7 cellular contexts compared by ENCODE assay signal in the genomic region with DNA sequence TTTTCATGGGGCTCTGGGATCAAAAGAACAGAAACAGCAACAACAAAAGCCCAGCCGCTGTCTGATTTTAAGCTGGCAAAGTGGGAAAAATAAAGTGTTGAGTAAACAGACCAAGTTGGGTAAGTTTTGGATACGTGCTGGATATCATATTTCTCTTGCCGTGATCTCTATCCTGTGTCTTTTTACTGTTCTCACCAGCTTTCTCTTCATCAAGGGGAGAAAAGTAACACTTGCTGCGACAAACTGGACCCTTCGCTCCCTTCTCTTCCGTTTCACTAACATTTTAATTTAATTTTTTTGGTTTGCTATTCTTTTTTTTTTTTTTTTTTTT. TPM values are rescaled to one million over a fixed set of nuclear protein-coding genes. Genes with fewer than 3 reads are reported as not detected.
DNase-seq lines count a peak whose midpoint lies in the region; ATAC-seq, FAIRE-seq and TF ChIP-seq lines count a peak whose summit lies in the region.

No MANE protein-coding gene starts in this region.

- no peak for TF ChIP-seq CTCF in HEK293 (tag by site-specific recombination; IDR thresholded peaks at IDR 0.05)
- no peak for TF ChIP-seq CTCF in WI38 (IDR thresholded peaks at IDR 0.05; ENCODE audit: low read depth, low read length)

- FAIRE-seq in small intestine (lab: Jason Lieb, UNC), result no peak

- DNase-seq in left ventricle myocardium superior (no peak), small intestine (no peak), superior temporal gyrus (ENCODE audit: extremely low spot score) (no peak), amniotic stem cell (lab: John Stamatoyannopoulos, UW) (no peak)

- no peaks in the 10 kb centered on the region for H3K36me3 ChIP-seq in HEK293 (ENCODE audit: control insufficient read depth in 2 of 2, insufficient read depth in 1 of 2, low read length in 2 of 2)
- H3K36me3 ChIP-seq in small intestine (ENCODE audit: control insufficient read depth in 2 of 2, insufficient read depth in 2 of 2, low read length in 2 of 2), result no peaks in the 10 kb centered on the region

- H3K4me1 ChIP-seq in HEK293 (ENCODE audit: control insufficient read depth, insufficient read depth, low read length), result no peaks in the 10 kb centered on the region
- H3K4me1 ChIP-seq in small intestine (ENCODE audit: control insufficient read depth in 2 of 2, insufficient read depth in 1 of 2, low read depth in 1 of 2, low read length in 1 of 2), result peaks cover 0 to 3% of the 10 kb centered on the region in 2 donors

- no peaks in the 10 kb centered on the region for H3K27me3 ChIP-seq in small intestine (ENCODE audit: control insufficient read depth in 2 of 2, insufficient read depth in 2 of 2, low read length in 2 of 2)

- CTCF ChIA-PET in HEK293 (lab: Yijun Ruan, JAX), result interaction anchor here (0.7 kb wide), 1 partner anchor 97 kb away, joined by 4 read pairs; no protein-coding TSS in a partner anchor

- POLR2A ChIA-PET in HEK293 (lab: Yijun Ruan, JAX), result interaction anchor here (0.6 to 1.2 kb wide), 11 partner anchors 33 to 1392 kb away, joined by 3 to 7 read pairs (median 4); a partner anchor contains a TSS

- peak; percentile 9 for ATAC-seq in left ventricle myocardium superior
- ATAC-seq in GM19452 (IDR thresholded peaks at IDR 0.05; ENCODE audit: unreplicated experiment), result no peak

- no peaks in the 10 kb centered on the region for H3K9me3 ChIP-seq in HEK293 (ENCODE audit: control insufficient read depth, insufficient read depth, low read depth, low read length)
- H3K9me3 ChIP-seq in small intestine (ENCODE audit: control insufficient read depth, low read depth), result no peaks in the 10 kb centered on the region

- intact Hi-C loops in left ventricle myocardium superior (cut with micrococcal nuclease), result no loop called here

- WGBS in small intestine, 3 donors, result 4 to 17% (median 11%) methylated on average over 6 of the region's 6 CpGs

- H3K4me3 ChIP-seq in HEK293 (ENCODE audit: low read depth, low read length), result peak overlapping the region; percentile 54
- H3K4me3 ChIP-seq in WI38 (ENCODE audit: low read depth, low read length), result peak overlapping the region; percentile 64
- peak overlapping the region in 1 of 2 donors; percentile 45 for H3K4me3 ChIP-seq in small intestine (ENCODE audit: low read depth in 1 of 2, low read length in 2 of 2)

- peak overlapping the region; percentile 36; the same call in 1 of the 2 replicates for H3K27ac ChIP-seq in HEK293 (ENCODE audit: extremely low read depth, low read depth, low read length)
- H3K27ac ChIP-seq in small intestine (ENCODE audit: low read depth in 1 of 2, low read length in 1 of 2), result peak overlapping the region; percentile 7 to 80

TF ChIP-seq in HEK293, 187 proteins besides CTCF, POLR2A, EP300 and RAD21:
- TF ChIP-seq ZNF341 (tag by site-specific recombination; IDR thresholded peaks at IDR 0.05; ENCODE audit: low read depth) (no peak), PRDM1 (tag by site-specific recombination; IDR thresholded peaks at IDR 0.05) (peak; percentile 31; the same call in 1 of the 2 replicates), ZNF624 (tag by site-specific recombination; IDR thresholded peaks at IDR 0.05) (no peak), ZNF660 (tag by site-specific recombination; IDR thresholded peaks at IDR 0.05) (no peak), ZNF530 (tag by site-specific recombination; IDR thresholded peaks at IDR 0.05; ENCODE audit: low read depth) (no peak)
- TF ChIP-seq, protein P1, sequence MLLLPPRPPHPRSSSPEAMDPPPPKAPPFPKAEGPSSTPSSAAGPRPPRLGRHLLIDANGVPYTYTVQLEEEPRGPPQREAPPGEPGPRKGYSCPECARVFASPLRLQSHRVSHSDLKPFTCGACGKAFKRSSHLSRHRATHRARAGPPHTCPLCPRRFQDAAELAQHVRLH (tag by site-specific recombination; IDR thresholded peaks at IDR 0.05), result no peak
- TF ChIP-seq, protein P2, sequence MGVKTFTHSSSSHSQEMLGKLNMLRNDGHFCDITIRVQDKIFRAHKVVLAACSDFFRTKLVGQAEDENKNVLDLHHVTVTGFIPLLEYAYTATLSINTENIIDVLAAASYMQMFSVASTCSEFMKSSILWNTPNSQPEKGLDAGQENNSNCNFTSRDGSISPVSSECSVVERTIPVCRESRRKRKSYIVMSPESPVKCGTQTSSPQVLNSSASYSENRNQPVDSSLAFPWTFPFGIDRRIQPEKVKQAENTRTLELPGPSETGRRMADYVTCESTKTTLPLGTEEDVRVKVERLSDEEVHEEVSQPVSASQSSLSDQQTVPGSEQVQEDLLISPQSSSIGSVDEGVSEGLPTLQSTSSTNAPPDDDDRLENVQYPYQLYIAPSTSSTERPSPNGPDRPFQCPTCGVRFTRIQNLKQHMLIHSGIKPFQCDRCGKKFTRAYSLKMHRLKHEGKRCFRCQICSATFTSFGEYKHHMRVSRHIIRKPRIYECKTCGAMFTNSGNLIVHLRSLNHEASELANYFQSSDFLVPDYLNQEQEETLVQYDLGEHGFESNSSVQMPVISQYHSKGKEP (tag by site-specific recombination; IDR thresholded peaks at IDR 0.05), result no peak
- TF ChIP-seq, protein P3, sequence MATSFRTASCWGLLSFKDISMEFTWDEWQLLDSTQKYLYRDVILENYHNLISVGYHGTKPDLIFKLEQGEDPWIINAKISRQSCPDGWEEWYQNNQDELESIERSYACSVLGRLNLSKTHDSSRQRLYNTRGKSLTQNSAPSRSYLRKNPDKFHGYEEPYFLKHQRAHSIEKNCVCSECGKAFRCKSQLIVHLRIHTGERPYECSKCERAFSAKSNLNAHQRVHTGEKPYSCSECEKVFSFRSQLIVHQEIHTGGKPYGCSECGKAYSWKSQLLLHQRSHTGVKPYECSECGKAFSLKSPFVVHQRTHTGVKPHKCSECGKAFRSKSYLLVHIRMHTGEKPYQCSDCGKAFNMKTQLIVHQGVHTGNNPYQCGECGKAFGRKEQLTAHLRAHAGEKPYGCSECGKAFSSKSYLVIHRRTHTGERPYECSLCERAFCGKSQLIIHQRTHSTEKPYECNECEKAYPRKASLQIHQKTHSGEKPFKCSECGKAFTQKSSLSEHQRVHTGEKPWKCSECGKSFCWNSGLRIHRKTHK (tag by site-specific recombination; IDR thresholded peaks at IDR 0.05), result no peak

RNA-seq across cellular contexts. Expression of a gene that starts 0.4 kb away (rescaled TPM):
- 3.2 TPM for total RNA-seq in left ventricle myocardium superior
- polyA plus RNA-seq in small intestine, result 1 to 10 TPM in 2 of 3 donors, not detected in 1; 5.1 to 7.5 TPM
